Comparison of ENCODE assay signal across 8 cellular contexts in genomic region chr6:158793432-158793831, GRCh38. TPM values are rescaled to one million over a fixed set of nuclear protein-coding genes. Genes with fewer than 3 reads are reported as not detected.
A peak's percentile ranks its signal among the peaks of the same experiment; 100 is the strongest.
DNase-seq lines count a peak whose midpoint lies in the region; ATAC-seq and TF ChIP-seq lines count a peak whose summit lies in the region.

No MANE protein-coding gene starts in this region.

- no peak overlapping the region for H2AFZ ChIP-seq in OCI-LY7 (ENCODE audit: low read length)

- H3K4me1 ChIP-seq in heart left ventricle, result peaks cover 0 to 77% (median 27%) of the 10 kb centered on the region in 12 donors
- peaks cover 97% of the 10 kb centered on the region for H3K4me1 ChIP-seq in OCI-LY7 (ENCODE audit: insufficient read depth, low read length, poor library complexity, severe bottlenecking)

- 7 to 23% (median 11%) methylated on average over 1 of the region's 1 CpG for WGBS in heart left ventricle, 4 donors

- CTCF ChIA-PET in OCI-LY7 (lab: Charles Lee; ENCODE audit: unreplicated experiment), result interaction anchor here (0.6 to 1.6 kb wide), 4 partner anchors 15 to 310 kb away, joined by 3 to 7 read pairs (median 4); partner anchors contain the start of gene EZR

- H3K36me3 ChIP-seq in heart left ventricle, result peaks cover 0 to 9% (median 6%) of the 10 kb centered on the region in 9 donors
- peaks cover 94% of the 10 kb centered on the region for H3K36me3 ChIP-seq in OCI-LY7 (ENCODE audit: insufficient read depth, low read length)

- no peak for TF ChIP-seq POLR2A in heart left ventricle (IDR thresholded peaks at IDR 0.05)

- peak overlapping the region in 1 of 12 donors; percentile 15 for H3K27ac ChIP-seq in heart left ventricle
- H3K27ac ChIP-seq in OCI-LY7 (ENCODE audit: low read depth, low read length, poor library complexity, severe bottlenecking), result peak overlapping the region; percentile 68

- DNase-seq in heart left ventricle (no peak), cardiac septum (ENCODE audit: low spot score) (no peak), OCI-LY7 (ENCODE audit: low spot score) (peak; percentile 69), epithelial cell of proximal tubule (ENCODE audit: low read depth) (no peak), retinal pigment epithelial cell (ENCODE audit: low read depth) (no peak), cortex of kidney (lab: John Stamatoyannopoulos, UW) (no peak), cerebellar nuclear complex (lab: John Stamatoyannopoulos, UW) (no peak)

- peaks cover 100% of the 10 kb centered on the region for H3K79me2 ChIP-seq in OCI-LY7 (ENCODE audit: insufficient read depth, low read depth, low read length)

- peak overlapping the region; percentile 63 for H3K4me2 ChIP-seq in OCI-LY7 (ENCODE audit: low read length)

- POLR2A ChIA-PET in OCI-LY7 (lab: Charles Lee), result interaction anchor here (0.6 to 11.9 kb wide), 5 partner anchors 10 to 76 kb away, joined by 3 to 155 read pairs (median 4); no protein-coding TSS in a partner anchor

- BruUV-seq in OCI-LY7 (replicated peaks; lab: Mats Ljungman, UMichigan), result no TSS peak

- H3K4me3 ChIP-seq in heart left ventricle, result no peak overlapping the region
- H3K4me3 ChIP-seq in OCI-LY7 (ENCODE audit: low read depth, low read length, poor library complexity, severe bottlenecking), result peak overlapping the region; percentile 2
- no peak overlapping the region for H3K4me3 ChIP-seq in epithelial cell of proximal tubule (ENCODE audit: low read depth, low read length)
- no peak overlapping the region for H3K4me3 ChIP-seq in retinal pigment epithelial cell (ENCODE audit: low read length)

- H4K20me1 ChIP-seq in OCI-LY7 (ENCODE audit: insufficient read depth, low read length), result peaks cover 72% of the 10 kb centered on the region

- TF ChIP-seq CTCF in heart left ventricle (IDR thresholded peaks at IDR 0.05) (peak in 11 of 12 donors; percentile 12 to 57 (median 38)), OCI-LY7 (conservative IDR thresholded peaks at IDR 0.05; ENCODE audit: low read length) (peak; percentile 85), epithelial cell of proximal tubule (conservative IDR thresholded peaks at IDR 0.05; ENCODE audit: low read depth, low read length) (peak; percentile 67), retinal pigment epithelial cell (conservative IDR thresholded peaks at IDR 0.05; ENCODE audit: low read depth, low read length) (peak; percentile 51)

- H3K9me2 ChIP-seq in OCI-LY7 (ENCODE audit: insufficient read depth, low read length), result no peaks in the 10 kb centered on the region

- ATAC-seq in heart left ventricle (peak; percentile 29 to 67 (median 55)), HG02623 (IDR thresholded peaks at IDR 0.05; ENCODE audit: unreplicated experiment) (peak; percentile 61)

- H3K9me3 ChIP-seq in heart left ventricle, result no peaks in the 10 kb centered on the region
- H3K9me3 ChIP-seq in OCI-LY7 (ENCODE audit: low read length), result no peaks in the 10 kb centered on the region

- H3K27me3 ChIP-seq in heart left ventricle, result no peaks in the 10 kb centered on the region

- intact Hi-C loops in heart left ventricle (cut with DNase I), result loop anchor here in 5 of 10 donors (5.0 to 10.0 kb wide), 3 partner anchors 89 to 181 kb away; no protein-coding TSS in a partner anchor
- intact Hi-C loops in cardiac septum (cut with DNase I), result loop anchor here (5.0 kb wide), 1 partner anchor 179 kb away; no protein-coding TSS in a partner anchor
- intact Hi-C loops in OCI-LY7 (cut with micrococcal nuclease; ENCODE audit: unreplicated experiment), result loop anchor here (1.0 to 10.0 kb wide), 3 partner anchors 17 to 179 kb away; no protein-coding TSS in a partner anchor

RNA-seq across cellular contexts. Expression of gene EZR, which starts 25.7 kb away (rescaled TPM):
- 100 to 1,000 TPM; 114 to 293 (median 161) TPM for total RNA-seq in heart left ventricle
- 100 to 1,000 TPM; 121 to 541 TPM for polyA plus RNA-seq in heart left ventricle
- 141 TPM for total RNA-seq in cardiac septum
- total RNA-seq in OCI-LY7 (2014; rRNA removed; shearing (Covaris generic)), result 268 and 360 TPM in 2 replicates
- 415 and 440 TPM in 2 replicates for total RNA-seq in OCI-LY7 (2022)
- total RNA-seq in epithelial cell of proximal tubule, result 264 and 309 TPM in 2 replicates
